ENCODE assay signal across 1 cellular context in the genomic region with DNA sequence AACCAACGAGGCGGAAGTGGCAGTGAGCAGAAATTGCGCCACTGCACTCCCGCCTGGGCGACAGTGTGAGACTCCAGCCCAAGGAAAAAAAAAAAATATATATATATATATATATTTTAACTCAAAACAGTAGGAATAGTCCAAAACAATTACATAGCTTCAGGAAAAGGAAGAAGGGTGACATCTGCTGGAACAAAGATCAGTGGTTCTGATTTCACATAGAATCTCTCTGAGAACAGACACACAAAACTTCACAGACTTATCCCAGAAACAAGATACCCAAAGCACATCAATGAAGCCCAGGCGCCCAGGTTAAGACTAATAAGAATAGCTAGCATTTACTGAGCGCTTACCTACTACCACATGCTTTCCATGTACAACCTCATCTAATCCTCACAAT.
TF ChIP-seq lines count a peak whose summit lies in the region.

No MANE protein-coding gene starts in this region.

TF ChIP-seq in SK-N-SH treated with all-trans-retinoic acid at 6 μM for 48 hours, 23 proteins besides CTCF, POLR2A, EP300 and RAD21 (continued from another document):
- TF ChIP-seq, protein P1, sequence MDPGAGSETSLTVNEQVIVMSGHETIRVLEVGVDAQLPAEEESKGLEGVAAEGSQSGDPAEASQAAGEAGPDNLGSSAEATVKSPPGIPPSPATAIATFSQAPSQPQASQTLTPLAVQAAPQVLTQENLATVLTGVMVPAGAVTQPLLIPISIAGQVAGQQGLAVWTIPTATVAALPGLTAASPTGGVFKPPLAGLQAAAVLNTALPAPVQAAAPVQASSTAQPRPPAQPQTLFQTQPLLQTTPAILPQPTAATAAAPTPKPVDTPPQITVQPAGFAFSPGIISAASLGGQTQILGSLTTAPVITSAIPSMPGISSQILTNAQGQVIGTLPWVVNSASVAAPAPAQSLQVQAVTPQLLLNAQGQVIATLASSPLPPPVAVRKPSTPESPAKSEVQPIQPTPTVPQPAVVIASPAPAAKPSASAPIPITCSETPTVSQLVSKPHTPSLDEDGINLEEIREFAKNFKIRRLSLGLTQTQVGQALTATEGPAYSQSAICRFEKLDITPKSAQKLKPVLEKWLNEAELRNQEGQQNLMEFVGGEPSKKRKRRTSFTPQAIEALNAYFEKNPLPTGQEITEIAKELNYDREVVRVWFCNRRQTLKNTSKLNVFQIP (CRISPR knock-in tag; IDR thresholded peaks at IDR 0.05; ENCODE audit: borderline replicate concordance, low read depth) = no peak
- no peak for TF ChIP-seq ZNF70 (CRISPR knock-in tag; IDR thresholded peaks at IDR 0.05)
- no peak for TF ChIP-seq PPARA (CRISPR knock-in tag; IDR thresholded peaks at IDR 0.05; ENCODE audit: borderline replicate concordance)
- TF ChIP-seq TOX (CRISPR knock-in tag; IDR thresholded peaks at IDR 0.05; ENCODE audit: borderline replicate concordance) = no peak
- TF ChIP-seq BACH2 (CRISPR knock-in tag; IDR thresholded peaks at IDR 0.05; ENCODE audit: borderline replicate concordance) = no peak
